ENCODE assay signal across 2 cellular contexts in the genomic region with DNA sequence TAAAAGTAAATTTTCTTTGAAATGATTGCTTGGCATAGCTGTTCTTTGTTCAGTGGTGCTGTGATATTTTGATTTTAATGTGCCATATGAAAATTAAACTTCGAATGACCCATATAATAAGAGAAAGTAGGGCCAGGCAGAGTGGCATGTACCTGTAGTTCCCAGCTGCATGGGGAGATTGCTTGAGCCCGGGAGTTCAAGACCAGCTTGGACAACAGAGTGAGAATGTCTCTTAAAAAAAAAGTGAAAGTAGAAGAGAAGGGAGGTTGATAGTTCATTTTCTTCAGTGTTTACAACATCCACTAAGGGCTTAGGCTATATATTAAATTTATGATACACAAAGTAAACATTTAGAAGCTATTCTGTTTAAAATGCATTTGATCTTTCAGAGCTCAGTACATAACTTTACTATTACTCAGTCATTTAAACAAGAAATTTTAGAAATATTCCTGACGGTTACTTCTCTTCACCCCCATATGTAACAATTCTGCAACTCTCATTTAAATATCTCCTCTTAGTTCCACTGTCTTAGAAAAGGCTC.
TF ChIP-seq lines count a peak whose summit lies in the region.

No MANE protein-coding gene starts in this region.

TF ChIP-seq in HCT116, 20 proteins besides CTCF, POLR2A, EP300 and RAD21:
- TF ChIP-seq, protein P1, sequence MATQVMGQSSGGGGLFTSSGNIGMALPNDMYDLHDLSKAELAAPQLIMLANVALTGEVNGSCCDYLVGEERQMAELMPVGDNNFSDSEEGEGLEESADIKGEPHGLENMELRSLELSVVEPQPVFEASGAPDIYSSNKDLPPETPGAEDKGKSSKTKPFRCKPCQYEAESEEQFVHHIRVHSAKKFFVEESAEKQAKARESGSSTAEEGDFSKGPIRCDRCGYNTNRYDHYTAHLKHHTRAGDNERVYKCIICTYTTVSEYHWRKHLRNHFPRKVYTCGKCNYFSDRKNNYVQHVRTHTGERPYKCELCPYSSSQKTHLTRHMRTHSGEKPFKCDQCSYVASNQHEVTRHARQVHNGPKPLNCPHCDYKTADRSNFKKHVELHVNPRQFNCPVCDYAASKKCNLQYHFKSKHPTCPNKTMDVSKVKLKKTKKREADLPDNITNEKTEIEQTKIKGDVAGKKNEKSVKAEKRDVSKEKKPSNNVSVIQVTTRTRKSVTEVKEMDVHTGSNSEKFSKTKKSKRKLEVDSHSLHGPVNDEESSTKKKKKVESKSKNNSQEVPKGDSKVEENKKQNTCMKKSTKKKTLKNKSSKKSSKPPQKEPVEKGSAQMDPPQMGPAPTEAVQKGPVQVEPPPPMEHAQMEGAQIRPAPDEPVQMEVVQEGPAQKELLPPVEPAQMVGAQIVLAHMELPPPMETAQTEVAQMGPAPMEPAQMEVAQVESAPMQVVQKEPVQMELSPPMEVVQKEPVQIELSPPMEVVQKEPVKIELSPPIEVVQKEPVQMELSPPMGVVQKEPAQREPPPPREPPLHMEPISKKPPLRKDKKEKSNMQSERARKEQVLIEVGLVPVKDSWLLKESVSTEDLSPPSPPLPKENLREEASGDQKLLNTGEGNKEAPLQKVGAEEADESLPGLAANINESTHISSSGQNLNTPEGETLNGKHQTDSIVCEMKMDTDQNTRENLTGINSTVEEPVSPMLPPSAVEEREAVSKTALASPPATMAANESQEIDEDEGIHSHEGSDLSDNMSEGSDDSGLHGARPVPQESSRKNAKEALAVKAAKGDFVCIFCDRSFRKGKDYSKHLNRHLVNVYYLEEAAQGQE (IDR thresholded peaks at IDR 0.05; ENCODE audit: low read depth) = no peak
- TF ChIP-seq TCF7L2 (IDR thresholded peaks at IDR 0.05; ENCODE audit: borderline replicate concordance, extremely low read depth, insufficient read depth, insufficient read length) = no peak
- TF ChIP-seq POLR2AphosphoS5 (IDR thresholded peaks at IDR 0.05; ENCODE audit: low read depth, low read length) = no peak
- no peak for TF ChIP-seq FOSL1 (IDR thresholded peaks at IDR 0.05; ENCODE audit: low read depth)
- TF ChIP-seq EGR1 (IDR thresholded peaks at IDR 0.05; ENCODE audit: low read depth) = no peak
- no peak for TF ChIP-seq ELF1 (IDR thresholded peaks at IDR 0.05; ENCODE audit: borderline replicate concordance, low read depth)
- TF ChIP-seq, protein P2, sequence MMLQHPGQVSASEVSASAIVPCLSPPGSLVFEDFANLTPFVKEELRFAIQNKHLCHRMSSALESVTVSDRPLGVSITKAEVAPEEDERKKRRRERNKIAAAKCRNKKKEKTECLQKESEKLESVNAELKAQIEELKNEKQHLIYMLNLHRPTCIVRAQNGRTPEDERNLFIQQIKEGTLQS (IDR thresholded peaks at IDR 0.05) = no peak
- no peak for TF ChIP-seq SRF (IDR thresholded peaks at IDR 0.05; ENCODE audit: low read depth)

TF ChIP-seq in liver, 16 proteins besides CTCF, POLR2A, EP300 and RAD21 (continued from another document):
- TF ChIP-seq, protein P3, sequence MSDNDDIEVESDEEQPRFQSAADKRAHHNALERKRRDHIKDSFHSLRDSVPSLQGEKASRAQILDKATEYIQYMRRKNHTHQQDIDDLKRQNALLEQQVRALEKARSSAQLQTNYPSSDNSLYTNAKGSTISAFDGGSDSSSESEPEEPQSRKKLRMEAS (IDR thresholded peaks at IDR 0.05) = no peak
- TF ChIP-seq, protein P2 (IDR thresholded peaks at IDR 0.05) = no peak
- TF ChIP-seq, protein P1 (IDR thresholded peaks at IDR 0.05) = no peak
- TF ChIP-seq FOXA1 (IDR thresholded peaks at IDR 0.05) (no peak), FOXA2 (IDR thresholded peaks at IDR 0.05) (no peak), RXRA (IDR thresholded peaks at IDR 0.05) (no peak), GABPA (IDR thresholded peaks at IDR 0.05 in 1 of 2, conservative IDR thresholded peaks at IDR 0.05 in 1 of 2) (no peak), EGR1 (IDR thresholded peaks at IDR 0.05; ENCODE audit: low read depth in 2 of 2) (no peak), SP1 (IDR thresholded peaks at IDR 0.05) (no peak)
